In the genomic region with DNA sequence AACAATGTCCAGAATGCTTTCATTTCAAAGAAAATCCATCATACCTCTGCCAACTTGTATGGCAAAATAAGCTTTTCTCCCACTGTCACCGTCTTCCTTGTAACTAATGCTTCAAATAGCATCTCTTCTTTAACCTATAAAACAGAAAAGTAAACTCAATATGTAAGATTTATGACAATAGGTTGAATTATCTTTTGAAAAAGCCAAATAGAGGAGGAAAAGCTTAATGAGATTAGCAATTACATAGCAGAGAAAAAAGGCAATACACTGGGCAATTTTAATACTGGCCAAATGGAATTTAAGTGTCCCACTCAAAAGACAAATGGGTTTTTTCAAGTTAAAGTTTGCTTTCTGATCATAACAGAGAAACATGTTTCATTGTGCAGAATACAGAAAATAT, we compare ENCODE assay signal across 1 cellular context.
TF ChIP-seq lines count a peak whose summit lies in the region.

No MANE protein-coding gene starts in this region.

TF ChIP-seq in A549, 52 proteins besides CTCF, POLR2A, EP300 and RAD21 (continued from another document):
- TF ChIP-seq, protein P1, sequence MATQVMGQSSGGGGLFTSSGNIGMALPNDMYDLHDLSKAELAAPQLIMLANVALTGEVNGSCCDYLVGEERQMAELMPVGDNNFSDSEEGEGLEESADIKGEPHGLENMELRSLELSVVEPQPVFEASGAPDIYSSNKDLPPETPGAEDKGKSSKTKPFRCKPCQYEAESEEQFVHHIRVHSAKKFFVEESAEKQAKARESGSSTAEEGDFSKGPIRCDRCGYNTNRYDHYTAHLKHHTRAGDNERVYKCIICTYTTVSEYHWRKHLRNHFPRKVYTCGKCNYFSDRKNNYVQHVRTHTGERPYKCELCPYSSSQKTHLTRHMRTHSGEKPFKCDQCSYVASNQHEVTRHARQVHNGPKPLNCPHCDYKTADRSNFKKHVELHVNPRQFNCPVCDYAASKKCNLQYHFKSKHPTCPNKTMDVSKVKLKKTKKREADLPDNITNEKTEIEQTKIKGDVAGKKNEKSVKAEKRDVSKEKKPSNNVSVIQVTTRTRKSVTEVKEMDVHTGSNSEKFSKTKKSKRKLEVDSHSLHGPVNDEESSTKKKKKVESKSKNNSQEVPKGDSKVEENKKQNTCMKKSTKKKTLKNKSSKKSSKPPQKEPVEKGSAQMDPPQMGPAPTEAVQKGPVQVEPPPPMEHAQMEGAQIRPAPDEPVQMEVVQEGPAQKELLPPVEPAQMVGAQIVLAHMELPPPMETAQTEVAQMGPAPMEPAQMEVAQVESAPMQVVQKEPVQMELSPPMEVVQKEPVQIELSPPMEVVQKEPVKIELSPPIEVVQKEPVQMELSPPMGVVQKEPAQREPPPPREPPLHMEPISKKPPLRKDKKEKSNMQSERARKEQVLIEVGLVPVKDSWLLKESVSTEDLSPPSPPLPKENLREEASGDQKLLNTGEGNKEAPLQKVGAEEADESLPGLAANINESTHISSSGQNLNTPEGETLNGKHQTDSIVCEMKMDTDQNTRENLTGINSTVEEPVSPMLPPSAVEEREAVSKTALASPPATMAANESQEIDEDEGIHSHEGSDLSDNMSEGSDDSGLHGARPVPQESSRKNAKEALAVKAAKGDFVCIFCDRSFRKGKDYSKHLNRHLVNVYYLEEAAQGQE (IDR thresholded peaks at IDR 0.05), result no peak
- TF ChIP-seq SMC3 (IDR thresholded peaks at IDR 0.05) (no peak), PHF8 (IDR thresholded peaks at IDR 0.05; ENCODE audit: borderline replicate concordance, low read depth) (no peak), GATA3 (IDR thresholded peaks at IDR 0.05; ENCODE audit: borderline replicate concordance) (no peak), SREBF2 (IDR thresholded peaks at IDR 0.05) (no peak), MYC (IDR thresholded peaks at IDR 0.05; ENCODE audit: borderline replicate concordance, low read length) (no peak), KDM5A (IDR thresholded peaks at IDR 0.05) (no peak), KDM1A (IDR thresholded peaks at IDR 0.05; ENCODE audit: low read depth) (no peak), NFE2L2 (conservative IDR thresholded peaks at IDR 0.05; ENCODE audit: low read length) (no peak), CHD2 (IDR thresholded peaks at IDR 0.05; ENCODE audit: low read length, partially characterized antibody) (no peak), BHLHE40 (IDR thresholded peaks at IDR 0.05; ENCODE audit: low read depth, low read length) (no peak)
- TF ChIP-seq, protein P2, sequence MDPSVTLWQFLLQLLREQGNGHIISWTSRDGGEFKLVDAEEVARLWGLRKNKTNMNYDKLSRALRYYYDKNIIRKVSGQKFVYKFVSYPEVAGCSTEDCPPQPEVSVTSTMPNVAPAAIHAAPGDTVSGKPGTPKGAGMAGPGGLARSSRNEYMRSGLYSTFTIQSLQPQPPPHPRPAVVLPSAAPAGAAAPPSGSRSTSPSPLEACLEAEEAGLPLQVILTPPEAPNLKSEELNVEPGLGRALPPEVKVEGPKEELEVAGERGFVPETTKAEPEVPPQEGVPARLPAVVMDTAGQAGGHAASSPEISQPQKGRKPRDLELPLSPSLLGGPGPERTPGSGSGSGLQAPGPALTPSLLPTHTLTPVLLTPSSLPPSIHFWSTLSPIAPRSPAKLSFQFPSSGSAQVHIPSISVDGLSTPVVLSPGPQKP (IDR thresholded peaks at IDR 0.05; ENCODE audit: low read depth, low read length), result no peak
- TF ChIP-seq, protein P3, sequence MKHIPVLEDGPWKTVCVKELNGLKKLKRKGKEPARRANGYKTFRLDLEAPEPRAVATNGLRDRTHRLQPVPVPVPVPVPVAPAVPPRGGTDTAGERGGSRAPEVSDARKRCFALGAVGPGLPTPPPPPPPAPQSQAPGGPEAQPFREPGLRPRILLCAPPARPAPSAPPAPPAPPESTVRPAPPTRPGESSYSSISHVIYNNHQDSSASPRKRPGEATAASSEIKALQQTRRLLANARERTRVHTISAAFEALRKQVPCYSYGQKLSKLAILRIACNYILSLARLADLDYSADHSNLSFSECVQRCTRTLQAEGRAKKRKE (CRISPR knock-in tag; IDR thresholded peaks at IDR 0.05; ENCODE audit: low read depth), result no peak
TF ChIP-seq in A549: peak in this region for 0.
